12 cellular contexts compared by ENCODE assay signal in the genomic region with DNA sequence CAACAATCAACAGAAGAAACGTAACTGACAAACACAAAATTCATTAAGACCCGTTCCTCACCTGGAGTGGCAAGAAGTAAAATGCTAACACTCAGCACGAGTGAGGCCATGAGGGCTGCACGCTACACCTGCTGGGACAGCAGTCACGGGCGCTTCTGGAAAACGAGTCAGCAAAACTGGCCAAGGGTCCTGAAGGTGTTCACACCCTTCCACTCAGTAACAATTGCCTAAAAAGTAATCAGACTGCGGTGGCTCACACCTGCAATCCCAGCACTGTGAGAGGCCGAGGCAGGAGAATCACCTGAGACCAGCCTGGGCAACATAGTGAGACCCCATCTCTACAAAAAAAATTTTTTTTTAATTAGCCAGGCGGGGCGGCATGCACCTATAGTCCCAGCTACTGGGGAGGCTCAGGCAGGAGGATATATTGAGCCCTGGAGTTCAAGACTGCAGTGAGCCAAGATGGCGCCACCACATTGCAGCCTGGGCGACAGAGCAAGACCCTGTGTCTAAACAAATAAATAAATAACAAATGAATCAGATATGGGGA.
"Had no signal": no experiment of that assay in that cellular context is flagged by ENCODE, and none has a peak within 500 bp of the region (broad histone marks: within the 10 kb centered on the region; RNA-seq: fewer than 3 reads in every experiment).

No MANE protein-coding gene starts in this region.

- H3K36me3 ChIP-seq: gastroesophageal sphincter, thoracic aorta had no signal

- H3K4me3 Mint-ChIP-seq: activated B cell treated with CpG ODN at 0.5 μM for 24 hours; activated CD8-positive, alpha-beta memory T cell treated with anti-CD3 and anti-CD28 coated beads, Interleukin-2, amount 10 ng/mL, durations not matched to agents 7 days and 5 days; activated T-cell treated with anti-CD3 and anti-CD28 coated beads, Interleukin-2, amount 50 U/mL, for 4 hours; nephron; stimulated activated naive CD8-positive, alpha-beta T cell treated with anti-CD3 and anti-CD28 coated beads, Interleukin-15, amount 100 ng/mL, for 72 hours; T-helper 1 cell treated with Interleukin-12 subunit alpha and Interleukin-12 subunit beta and Interleukin-4 antibody, amounts not matched to agents 30 μg/mL and 1 μg/mL, for 36 hours had no signal

- H3K27me3 Mint-ChIP-seq: activated B cell treated with CpG ODN at 0.5 μM for 24 hours; stimulated activated naive CD8-positive, alpha-beta T cell treated with anti-CD3 and anti-CD28 coated beads, Interleukin-15, amount 100 ng/mL, for 72 hours had no signal

- H3K27me3 ChIP-seq: gastroesophageal sphincter had no signal

- H3K27ac ChIP-seq: gastroesophageal sphincter, thoracic aorta had no signal

- ATAC-seq: activated CD8-positive, alpha-beta memory T cell treated with anti-CD3 and anti-CD28 coated beads, Interleukin-2, amount 10 ng/mL, durations not matched to agents 7 days and 5 days; activated T-cell treated with anti-CD3 and anti-CD28 coated beads, Interleukin-2, amount 50 U/mL, for 4 hours; gastroesophageal sphincter; stimulated activated naive CD8-positive, alpha-beta T cell treated with anti-CD3 and anti-CD28 coated beads, Interleukin-15, amount 100 ng/mL, for 72 hours had no signal

- H3K27ac Mint-ChIP-seq: activated B cell treated with CpG ODN at 0.5 μM for 24 hours; activated CD8-positive, alpha-beta memory T cell treated with anti-CD3 and anti-CD28 coated beads, Interleukin-2, amount 10 ng/mL, durations not matched to agents 7 days and 5 days; stimulated activated naive CD8-positive, alpha-beta T cell treated with anti-CD3 and anti-CD28 coated beads, Interleukin-15, amount 100 ng/mL, for 72 hours; T-helper 1 cell treated with Interleukin-12 subunit alpha and Interleukin-12 subunit beta and Interleukin-4 antibody, amounts not matched to agents 30 μg/mL and 1 μg/mL, for 36 hours had no signal

- H3K4me3 ChIP-seq: gastroesophageal sphincter, thoracic aorta had no signal

- DNase-seq: activated B cell treated with CpG ODN at 0.5 μM for 24 hours; activated CD8-positive, alpha-beta memory T cell treated with anti-CD3 and anti-CD28 coated beads, Interleukin-2, amount 10 ng/mL, durations not matched to agents 7 days and 5 days; activated T-cell treated with anti-CD3 and anti-CD28 coated beads, Interleukin-2, amount 50 U/mL, for 4 hours; central memory CD4-positive, alpha-beta T cell; kidney glomerular epithelial cell; stimulated activated CD4-positive, alpha-beta T cell treated with anti-CD3 and anti-CD28 coated beads, Interleukin-4, amount 100 ng/mL, for 1 hour; stimulated activated CD8-positive, alpha-beta memory T cell treated with anti-CD3 and anti-CD28 coated beads, Interleukin-4, amount 100 ng/mL, for 48 hours; stimulated activated naive CD8-positive, alpha-beta T cell treated with anti-CD3 and anti-CD28 coated beads, Interleukin-15, amount 100 ng/mL, for 72 hours had no signal
